ENCODE assay signal across 8 cellular contexts in genomic region chr5:139848508-139849100, GRCh38. TPM values are rescaled to one million over a fixed set of nuclear protein-coding genes. Genes with fewer than 3 reads are reported as not detected.
A peak's percentile ranks its signal among the peaks of the same experiment; 100 is the strongest.
DNase-seq lines count a peak whose midpoint lies in the region; ATAC-seq and TF ChIP-seq lines count a peak whose summit lies in the region.

No MANE protein-coding gene starts in this region.

- no peaks in the 10 kb centered on the region for H3K9me3 Mint-ChIP-seq in naive B cell

- peaks cover 12 to 23% (median 17%) of the 10 kb centered on the region in 3 donors for H3K27me3 Mint-ChIP-seq in naive B cell

- H3K36me3 ChIP-seq in SK-N-MC (ENCODE audit: insufficient read depth, low read length) (no peaks in the 10 kb centered on the region), colonic mucosa (no peaks in the 10 kb centered on the region), upper lobe of left lung (no peaks in the 10 kb centered on the region)

- H3K4me3 Mint-ChIP-seq in naive B cell = peak overlapping the region; percentile 59 to 91 (median 86)

- H3K27ac ChIP-seq in SK-N-MC = no peak overlapping the region
- no peak overlapping the region for H3K27ac ChIP-seq in colonic mucosa
- peak overlapping the region; percentile 60 to 86 (median 74) for H3K27ac ChIP-seq in upper lobe of left lung

- no peak overlapping the region for H3K9ac ChIP-seq in SK-N-MC (ENCODE audit: insufficient read length)
- peak overlapping the region in 1 of 2 donors; percentile 50 for H3K9ac ChIP-seq in colonic mucosa (ENCODE audit: low read depth in 2 of 2, low read length in 2 of 2)

- TF ChIP-seq CTCF in colonic mucosa (IDR thresholded peaks at IDR 0.05) = no peak
- no peak for TF ChIP-seq CTCF in upper lobe of left lung (IDR thresholded peaks at IDR 0.05)

- no peaks in the 10 kb centered on the region for H3K36me3 Mint-ChIP-seq in naive B cell

- peaks cover 14% of the 10 kb centered on the region for H3K27me3 ChIP-seq in colonic mucosa
- H3K27me3 ChIP-seq in upper lobe of left lung = peaks cover 0 to 3% (median 0%) of the 10 kb centered on the region in 4 donors

- H3K4me3 ChIP-seq in SK-N-MC (peak overlapping the region; percentile 77), colonic mucosa (peak overlapping the region; percentile 42), upper lobe of left lung (peak overlapping the region; percentile 16 to 62 (median 58))

- peak overlapping the region in 4 of 6 donors; percentile 31 to 90 (median 52) for H3K27ac Mint-ChIP-seq in naive B cell

- H3K9me3 ChIP-seq in SK-N-MC (ENCODE audit: low read depth, low read length) (no peaks in the 10 kb centered on the region), colonic mucosa (no peaks in the 10 kb centered on the region), upper lobe of left lung (no peaks in the 10 kb centered on the region)

- TF ChIP-seq POLR2A in upper lobe of left lung (IDR thresholded peaks at IDR 0.05) = no peak

- H3K4me1 ChIP-seq in colonic mucosa (no peaks in the 10 kb centered on the region), upper lobe of left lung (peaks cover 10 to 28% (median 20%) of the 10 kb centered on the region in 4 donors)

- intact Hi-C loops in colonic mucosa (cut with DNase I) = no loop called here

- peak; percentile 2 for ATAC-seq in GM19438 (IDR thresholded peaks at IDR 0.05; ENCODE audit: low read depth, unreplicated experiment)
- ATAC-seq in naive B cell (ENCODE audit: low read depth in 2 of 2) = peak; percentile 9 to 11
- peak in 1 of 2 donors; percentile 2 for ATAC-seq in upper lobe of left lung (ENCODE audit: low FRiP score in 2 of 2)

- peaks cover 11 to 24% (median 17%) of the 10 kb centered on the region in 3 donors for H3K4me1 Mint-ChIP-seq in naive B cell

- DNase-seq in SK-N-MC (ENCODE audit: low read depth, low spot score) = no peak
- DNase-seq in colonic mucosa = no peak
- no peak for DNase-seq in naive B cell
- peak in 1 of 2 donors; percentile 90 for DNase-seq in upper lobe of left lung
- no peak for DNase-seq in medulla oblongata (ENCODE audit: extremely low spot score)
- no peak for DNase-seq in SW 1271 (lab: John Stamatoyannopoulos, UW)
- DNase-seq in A172 (ENCODE audit: low spot score) = no peak

- 68 to 72% methylated on average over 11 of the region's 43 CpGs for WGBS in upper lobe of left lung, 2 donors

- no peak for TF ChIP-seq EP300 in upper lobe of left lung (IDR thresholded peaks at IDR 0.05)

RNA-seq across cellular contexts. Expression of gene PSD2, which starts 53.0 kb away (rescaled TPM):
- total RNA-seq in colonic mucosa (under 1 TPM; 0.05 to 0.11 TPM), upper lobe of left lung (under 1 TPM in 3 of 6 donors, not detected in 3; 0.10 to 0.15 (median 0.11) TPM)
- not detected for polyA plus RNA-seq in naive B cell (ENCODE audit: low read depth in 6 of 6)
- 0.03 and 0.05 TPM in 2 replicates for total RNA-seq in A172 (2014; rRNA removed; shearing (Covaris generic))

Comparison
In these comparisons a context has a peak if more than half of its experiments do, and no peak if none do; other contexts are left out.
1. H3K27ac ChIP-seq: peak in upper lobe of left lung (4 of 4); none in SK-N-MC (single experiment) and colonic mucosa (single experiment).
2. Peak in every context shown above with its lines, with median percentiles within 50 percentile points of each other: H3K4me3 ChIP-seq.